25 cellular contexts compared by ENCODE assay signal in genomic region chr14:75291331-75291730, GRCh38. TPM values are rescaled to one million over a fixed set of nuclear protein-coding genes. Genes with fewer than 3 reads are reported as not detected.
DNase-seq lines count a peak whose midpoint lies in the region; ATAC-seq, FAIRE-seq and TF ChIP-seq lines count a peak whose summit lies in the region.
"Had no signal": no experiment of that assay in that cellular context is flagged by ENCODE, and none has a peak within 500 bp of the region (broad histone marks: within the 10 kb centered on the region; RNA-seq: fewer than 3 reads in every experiment).

No MANE protein-coding gene starts in this region.

- 21% methylated on average over 3 of the region's 5 CpGs for WGBS in K562 (ENCODE audit: insufficient coverage, low coverage, missing lambda C conversion rate)

- H3K4me3 ChIP-seq in K562 = no peak overlapping the region
- no peak overlapping the region for H3K4me3 ChIP-seq in neural progenitor cell
- H3K4me3 ChIP-seq: GM23248, PC-9, SJSA1 had no signal

- H4K20me1 ChIP-seq in K562 (replicated peaks; ENCODE audit: control insufficient read depth, insufficient read depth, low read length) (no peaks in the 10 kb centered on the region), neural progenitor cell (ENCODE audit: low read depth) (no peaks in the 10 kb centered on the region)

- no peak for ATAC-seq in K562
- ATAC-seq in naive B cell (ENCODE audit: low read depth in 2 of 2) = no peak
- no peak for ATAC-seq in GM19023 (IDR thresholded peaks at IDR 0.05; ENCODE audit: unreplicated experiment)
- ATAC-seq: Right ventricle myocardium inferior had no signal

- no peaks in the 10 kb centered on the region; the same call in 2 of the 3 replicates for H3K79me2 ChIP-seq in K562 (ENCODE audit: control insufficient read depth, insufficient read depth, low read length)
- no peaks in the 10 kb centered on the region for H3K79me2 ChIP-seq in neural progenitor cell (ENCODE audit: low read depth)

- no peaks in the 10 kb centered on the region for H3K9me1 ChIP-seq in K562 (ENCODE audit: control insufficient read depth, insufficient read depth, low read length)

- no peak overlapping the region for H3K9ac ChIP-seq in K562 (ENCODE audit: insufficient read depth in 1 of 2, low read depth in 2 of 2, low read length in 2 of 2)
- no peak overlapping the region for H3K9ac ChIP-seq in neural progenitor cell
- H3K9ac ChIP-seq: GM23248 had no signal

- TF ChIP-seq RAD21 in K562 (CRISPR knock-in tag; conservative IDR thresholded peaks at IDR 0.05 in 1 of 2, IDR thresholded peaks at IDR 0.05 in 1 of 2) = no peak

- H3K9me3 ChIP-seq in K562 (replicated peaks; ENCODE audit: control insufficient read depth, insufficient read depth, low read depth, low read length) (no peaks in the 10 kb centered on the region), neural progenitor cell (ENCODE audit: low read depth) (no peaks in the 10 kb centered on the region)
- H3K9me3 ChIP-seq: SJSA1 had no signal

- H3K4me1 Mint-ChIP-seq in naive B cell (peaks cover 10 to 25% (median 10%) of the 10 kb centered on the region in 3 donors), type B pancreatic cell (ENCODE audit: unreplicated experiment) (peaks cover 15% of the 10 kb centered on the region), neural progenitor cell (peaks cover 31% of the 10 kb centered on the region)

- no peak for TF ChIP-seq CTCF in K562 (IDR thresholded peaks at IDR 0.05 in 2 of 3, conservative IDR thresholded peaks at IDR 0.05 in 1 of 3; ENCODE audit: insufficient read depth in 2 of 3, low read depth in 1 of 3, low read length in 3 of 3)
- no peak for TF ChIP-seq CTCF in type B pancreatic cell (conservative IDR thresholded peaks at IDR 0.05)
- TF ChIP-seq CTCF in neural progenitor cell (IDR thresholded peaks at IDR 0.05) = no peak

- H3K27ac Mint-ChIP-seq in naive B cell (peak overlapping the region in 5 of 6 donors; percentile 24 to 85 (median 39)), type B pancreatic cell (peak overlapping the region; percentile 40), neural progenitor cell (no peak overlapping the region)
- H3K27ac Mint-ChIP-seq: B cell, H9 had no signal

- CTCF ChIA-PET in K562 (lab: Yijun Ruan, JAX; ENCODE audit: low intra/inter-chr PET ratio) = no interaction called here

- DNase-seq in activated CD8-positive, alpha-beta memory T cell treated with anti-CD3 and anti-CD28 coated beads, Interleukin-2, amount 50 U/mL, for 48 hours = peak; percentile 39
- no peak for DNase-seq in activated CD8-positive, alpha-beta memory T cell treated with anti-CD3 and anti-CD28 coated beads for 24 hours
- no peak for DNase-seq in K562 (ENCODE audit: extremely low read depth in 1 of 4, low spot score in 3 of 4)
- no peak for DNase-seq in naive B cell
- DNase-seq in type B pancreatic cell (ENCODE audit: extremely low spot score, unreplicated experiment) = no peak
- DNase-seq in neural progenitor cell (ENCODE audit: low spot score) = no peak
- DNase-seq in activated naive CD4-positive, alpha-beta T cell treated with anti-CD3 and anti-CD28 coated beads, Interleukin-2, amount 50 U/mL, for 16 hours = no peak
- DNase-seq: DMS53, GM23248, H9, NCI-H1048, NCI-H1417, NCI-H1694, NCI-H2029 treated with DMSO at 0.1 percent for 48 hours, NCI-H446 treated with DMSO at 0.1 percent for 48 hours, NCI-H526 treated with DMSO at 0.1 percent for 48 hours, PC-9 had no signal

- H3K4me2 ChIP-seq in K562 (ENCODE audit: insufficient read depth, low read length) = no peak overlapping the region
- H3K4me2 ChIP-seq in neural progenitor cell = no peak overlapping the region
- H3K4me2 ChIP-seq: PC-9 had no signal

- H3K27ac ChIP-seq in K562 (ENCODE audit: extremely low read depth, low read depth, low read length) (no peak overlapping the region), neural progenitor cell (no peak overlapping the region)
- H3K27ac ChIP-seq: 22Rv1, GM23248, PC-9, SJSA1 had no signal

- no peak for TF ChIP-seq EP300 in K562 (IDR thresholded peaks at IDR 0.05; ENCODE audit: low read length)

- FAIRE-seq in K562 (lab: Jason Lieb, UNC) = peak; percentile 62
- FAIRE-seq: D721Med, GM18507 had no signal

- H3K4me3 Mint-ChIP-seq in naive B cell (peak overlapping the region in 2 of 8 donors; percentile 52 to 71), type B pancreatic cell (no peak overlapping the region), neural progenitor cell (no peak overlapping the region)
- H3K4me3 Mint-ChIP-seq: B cell, CD14-positive monocyte, H9 had no signal

- no peaks in the 10 kb centered on the region for H3K36me3 ChIP-seq in K562 (ENCODE audit: control insufficient read depth, insufficient read depth, low read length)
- H3K36me3 ChIP-seq in neural progenitor cell = no peaks in the 10 kb centered on the region
- H3K36me3 ChIP-seq: SJSA1 had no signal

- peaks cover 17% of the 10 kb centered on the region for H3F3A ChIP-seq in neural progenitor cell (ENCODE audit: low read depth)

- in situ Hi-C loops in K562 (cut with MboI) = no loop called here

- no peaks in the 10 kb centered on the region for H3K27me3 ChIP-seq in K562 (ENCODE audit: control insufficient read depth in 2 of 2, insufficient read depth in 2 of 2, low read length in 2 of 2)
- H3K27me3 ChIP-seq in neural progenitor cell = no peaks in the 10 kb centered on the region
- H3K27me3 ChIP-seq: SJSA1 had no signal

- H3K27me3 Mint-ChIP-seq in naive B cell = peaks cover 13 to 19% (median 17%) of the 10 kb centered on the region in 3 donors
- H3K27me3 Mint-ChIP-seq in type B pancreatic cell = no peaks in the 10 kb centered on the region
- H3K27me3 Mint-ChIP-seq in neural progenitor cell (ENCODE audit: insufficient read depth, low read depth) = peaks cover 12% of the 10 kb centered on the region

- peak overlapping the region; percentile 66 for H2AFZ ChIP-seq in K562 (ENCODE audit: low read depth, low read length)
- H2AFZ ChIP-seq in neural progenitor cell (replicated peaks) = no peak overlapping the region
- H2AFZ ChIP-seq: GM23248, PC-9 had no signal

- no TSS peak for BruUV-seq in K562 (replicated peaks; lab: Mats Ljungman, UMichigan)

- intact Hi-C loops in K562 (cut with micrococcal nuclease) = no loop called here

- H3K9me3 Mint-ChIP-seq in naive B cell (no peaks in the 10 kb centered on the region), type B pancreatic cell (no peaks in the 10 kb centered on the region), neural progenitor cell (no peaks in the 10 kb centered on the region)
- H3K9me3 Mint-ChIP-seq: H9 had no signal

- H3K4me1 ChIP-seq in K562 (replicated peaks in 1 of 2; ENCODE audit: control insufficient read depth in 2 of 2, insufficient read depth in 2 of 2, low read length in 2 of 2) (peaks cover 13 to 20% of the 10 kb centered on the region in 2 experiments; a peak in 4 of 5 replicates), neural progenitor cell (peaks cover 20% of the 10 kb centered on the region)

- H3K36me3 Mint-ChIP-seq in naive B cell = no peaks in the 10 kb centered on the region
- no peaks in the 10 kb centered on the region for H3K36me3 Mint-ChIP-seq in type B pancreatic cell
- no peaks in the 10 kb centered on the region for H3K36me3 Mint-ChIP-seq in neural progenitor cell

- POLR2A ChIA-PET in K562 (lab: Yijun Ruan, JAX) = interaction anchor here (1.8 to 2.6 kb wide), 2 partner anchors 10 to 13 kb away, joined by 7 to 24 read pairs; partner anchors contain the start of gene FOS

- TF ChIP-seq POLR2A in K562 (conservative IDR thresholded peaks at IDR 0.05) = no peak

TF ChIP-seq in K562, 482 proteins besides CTCF, POLR2A, EP300 and RAD21 (continues in another document):
- TF ChIP-seq MEIS2 (IDR thresholded peaks at IDR 0.05; ENCODE audit: partially characterized antibody) = peak; percentile 12

RNA-seq across cellular contexts. Expression of gene FOS, which starts 12.7 kb away (rescaled TPM):
- total RNA-seq in K562 (2011; cell fraction: chromatin; rRNA removed; ENCODE audit: low replicate concordance) = 20.9 and 54.0 TPM in 2 replicates
- total RNA-seq in K562 (2011; cell fraction: nucleolus; rRNA removed) = 42.1 and 51.5 TPM in 2 replicates
- total RNA-seq in K562 (2011; cell fraction: nucleoplasm; rRNA removed) = 28.7 and 32.3 TPM in 2 replicates
- 12.1 and 19.4 TPM in 2 replicates for total RNA-seq in K562 (2014; rRNA removed)
- total RNA-seq in K562 (2014; rRNA removed; fragmentation: Illumina TruSeq; extraction: Trizol) = 4.2 and 8.9 TPM in 2 replicates
- 0.54 and 1.1 TPM in 2 replicates for total RNA-seq in K562 (2015; rRNA removed; fragmentation: Illumina TruSeq; extraction: Trizol)
- 13.8 and 17.4 TPM in 2 replicates for total RNA-seq in K562 (2021)
- polyA plus RNA-seq in K562 (2011; rRNA removed) = 3.6 and 5.7 TPM in 2 replicates
- polyA plus RNA-seq in K562 (2011; cell fraction: cytosol; rRNA removed) = 3.7 and 20.6 TPM in 2 replicates
- polyA plus RNA-seq in K562 (2011; cell fraction: nucleus; rRNA removed) = 13.7 and 48.9 TPM in 2 replicates
- 8.3 and 9.7 TPM in 2 replicates for polyA plus RNA-seq in K562 (2012)
- polyA plus RNA-seq in K562 (2014; fragmentation: Illumina TruSeq; extraction: Trizol) = 8.2 and 12.8 TPM in 2 replicates
- polyA plus RNA-seq in K562 (2014; fragmentation: Nextera tagmentation; extraction: Ambion mirVana) = 1 to 10 TPM in 1 of 2 experiments, under 1 TPM in 1; 0.56 to 2.1 TPM
- polyA plus RNA-seq in K562 (2014; rRNA removed) = 11.6 and 14.8 TPM in 2 replicates
- 3.8 and 7.1 TPM in 2 replicates for polyA minus RNA-seq in K562 (2011; rRNA and poly(A)+ RNA removed)
- 7.6 and 8.7 TPM in 2 replicates for polyA minus RNA-seq in K562 (2011; cell fraction: cytosol; rRNA and poly(A)+ RNA removed)
- polyA minus RNA-seq in K562 (2011; cell fraction: nucleus; rRNA and poly(A)+ RNA removed) = 24.0 and 43.5 TPM in 2 replicates
- 1,000 to 10,000 TPM in 5 of 6 donors, 100 to 1,000 TPM in 1; 863 to 3,933 (median 2,927) TPM for polyA plus RNA-seq in naive B cell (ENCODE audit: low read depth in 6 of 6)
- 214 and 974 TPM in 2 replicates for total RNA-seq in type B pancreatic cell (ENCODE audit: low replicate concordance)
- total RNA-seq in neural progenitor cell (ENCODE audit: low replicate concordance) = 32.9 and 98.6 TPM in 2 replicates
